8 cellular contexts compared by ENCODE assay signal in the genomic region with DNA sequence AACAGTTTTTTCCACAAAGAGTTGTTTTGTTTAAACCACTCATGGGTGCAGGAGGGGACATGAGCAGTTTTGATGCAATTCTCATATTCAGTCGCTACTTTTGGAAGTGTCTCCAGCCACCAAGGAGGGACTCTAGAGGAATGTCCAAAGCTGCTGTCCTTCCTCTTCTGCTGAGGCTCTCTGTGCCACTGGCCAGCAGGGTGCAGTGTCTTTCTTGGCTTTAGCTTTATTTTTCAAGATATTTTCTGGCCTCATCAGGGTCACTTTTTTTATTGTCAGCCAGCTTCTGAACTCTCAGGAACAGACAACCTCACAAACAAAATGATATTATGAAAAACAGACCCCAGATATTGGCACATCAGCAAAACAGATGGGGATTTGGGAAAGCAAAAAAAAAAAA.
A peak's percentile ranks its signal among the peaks of the same experiment; 100 is the strongest.
DNase-seq lines count a peak whose midpoint lies in the region; ATAC-seq, FAIRE-seq and TF ChIP-seq lines count a peak whose summit lies in the region.

No MANE protein-coding gene starts in this region.

- no peak for FAIRE-seq in kidney (lab: Jason Lieb, UNC)

- H3K9ac ChIP-seq in adipocyte (ENCODE audit: low read length) (no peak overlapping the region), kidney (ENCODE audit: low read length in 2 of 2) (no peak overlapping the region)

- H3K4me3 ChIP-seq in adipocyte (ENCODE audit: low read length) (no peak overlapping the region), kidney (ENCODE audit: low read length in 2 of 2) (no peak overlapping the region)

- peak; percentile 83 for DNase-seq in adipocyte (ENCODE audit: low read depth)
- DNase-seq in kidney: peak; percentile 25
- DNase-seq in T-helper 2 cell treated with Interferon-gamma antibody and Interleukin-4, amounts not matched to agents 5 μg/mL and 100 μg/mL, for 36 hours (ENCODE audit: low spot score): no peak
- no peak for DNase-seq in posterior vena cava (ENCODE audit: low spot score)

- no peaks in the 10 kb centered on the region for H3K36me3 ChIP-seq in adipocyte (ENCODE audit: control insufficient read depth, insufficient read depth, low read length, severe bottlenecking)
- no peaks in the 10 kb centered on the region for H3K36me3 ChIP-seq in kidney (ENCODE audit: control insufficient read depth in 1 of 2, insufficient read depth in 2 of 2, low read length in 2 of 2)

- H3K27ac ChIP-seq in kidney (ENCODE audit: low read depth in 2 of 2, low read length in 2 of 2): no peak overlapping the region

- H3K9me3 ChIP-seq in adipocyte (ENCODE audit: control insufficient read depth, low read length): no peaks in the 10 kb centered on the region
- no peaks in the 10 kb centered on the region for H3K9me3 ChIP-seq in kidney (ENCODE audit: control insufficient read depth in 1 of 2, low read length in 2 of 2)

- H3K36me3 Mint-ChIP-seq in T-helper 2 cell treated with Interferon-gamma antibody and Interleukin-4, amounts not matched to agents 5 μg/mL and 100 μg/mL, for 36 hours (ENCODE audit: low read depth): no peaks in the 10 kb centered on the region

- no peaks in the 10 kb centered on the region for H3K27me3 ChIP-seq in adipocyte (replicated peaks; ENCODE audit: control insufficient read depth, insufficient read depth, low read length)

- H3K9me3 Mint-ChIP-seq in T-helper 2 cell treated with Interferon-gamma antibody and Interleukin-4, amounts not matched to agents 5 μg/mL and 100 μg/mL, for 36 hours: no peaks in the 10 kb centered on the region

- intact Hi-C loops in kidney (cut with DNase I): no loop called here
- intact Hi-C loops in posterior vena cava (cut with DNase I): no loop called here

- no peaks in the 10 kb centered on the region for H3K4me1 Mint-ChIP-seq in T-helper 2 cell treated with Interferon-gamma antibody and Interleukin-4, amounts not matched to agents 5 μg/mL and 100 μg/mL, for 36 hours (ENCODE audit: low read depth)

- ATAC-seq in HG03342 (IDR thresholded peaks at IDR 0.05; ENCODE audit: unreplicated experiment): peak; percentile 86
- ATAC-seq in GM18873 (IDR thresholded peaks at IDR 0.05; ENCODE audit: low FRiP score, unreplicated experiment): no peak
- ATAC-seq in HG03378 (IDR thresholded peaks at IDR 0.05; ENCODE audit: unreplicated experiment): no peak

- H3K27me3 Mint-ChIP-seq in T-helper 2 cell treated with Interferon-gamma antibody and Interleukin-4, amounts not matched to agents 5 μg/mL and 100 μg/mL, for 36 hours (ENCODE audit: low read depth): no peaks in the 10 kb centered on the region

- TF ChIP-seq CTCF in GM12873 (IDR thresholded peaks at IDR 0.05; ENCODE audit: insufficient read depth, low read depth, low read length, missing control alignments) (peak; percentile 67), kidney (IDR thresholded peaks at IDR 0.05; ENCODE audit: borderline replicate concordance, extremely low read depth, insufficient read depth) (peak; percentile 51)

- H3K4me1 ChIP-seq in adipocyte (ENCODE audit: control insufficient read depth, insufficient read depth, low read length) (no peaks in the 10 kb centered on the region), kidney (ENCODE audit: control insufficient read depth in 1 of 2, insufficient read depth in 1 of 2, low read depth in 1 of 2, low read length in 2 of 2) (no peaks in the 10 kb centered on the region)

- H3K4me3 Mint-ChIP-seq in T-helper 2 cell treated with Interferon-gamma antibody and Interleukin-4, amounts not matched to agents 5 μg/mL and 100 μg/mL, for 36 hours: no peak overlapping the region

- no peak overlapping the region for H3K27ac Mint-ChIP-seq in T-helper 2 cell treated with Interferon-gamma antibody and Interleukin-4, amounts not matched to agents 5 μg/mL and 100 μg/mL, for 36 hours

Comparison
In these comparisons a context has a peak if more than half of its experiments do, and no peak if none do; other contexts are left out.
1. DNase-seq: peak in adipocyte (single experiment) and kidney (single experiment); none in T-helper 2 cell treated with Interferon-gamma antibody and Interleukin-4, amounts not matched to agents 5 μg/mL and 100 μg/mL, for 36 hours (single experiment) and posterior vena cava (single experiment).